12 cellular contexts compared by ENCODE assay signal in the genomic region with DNA sequence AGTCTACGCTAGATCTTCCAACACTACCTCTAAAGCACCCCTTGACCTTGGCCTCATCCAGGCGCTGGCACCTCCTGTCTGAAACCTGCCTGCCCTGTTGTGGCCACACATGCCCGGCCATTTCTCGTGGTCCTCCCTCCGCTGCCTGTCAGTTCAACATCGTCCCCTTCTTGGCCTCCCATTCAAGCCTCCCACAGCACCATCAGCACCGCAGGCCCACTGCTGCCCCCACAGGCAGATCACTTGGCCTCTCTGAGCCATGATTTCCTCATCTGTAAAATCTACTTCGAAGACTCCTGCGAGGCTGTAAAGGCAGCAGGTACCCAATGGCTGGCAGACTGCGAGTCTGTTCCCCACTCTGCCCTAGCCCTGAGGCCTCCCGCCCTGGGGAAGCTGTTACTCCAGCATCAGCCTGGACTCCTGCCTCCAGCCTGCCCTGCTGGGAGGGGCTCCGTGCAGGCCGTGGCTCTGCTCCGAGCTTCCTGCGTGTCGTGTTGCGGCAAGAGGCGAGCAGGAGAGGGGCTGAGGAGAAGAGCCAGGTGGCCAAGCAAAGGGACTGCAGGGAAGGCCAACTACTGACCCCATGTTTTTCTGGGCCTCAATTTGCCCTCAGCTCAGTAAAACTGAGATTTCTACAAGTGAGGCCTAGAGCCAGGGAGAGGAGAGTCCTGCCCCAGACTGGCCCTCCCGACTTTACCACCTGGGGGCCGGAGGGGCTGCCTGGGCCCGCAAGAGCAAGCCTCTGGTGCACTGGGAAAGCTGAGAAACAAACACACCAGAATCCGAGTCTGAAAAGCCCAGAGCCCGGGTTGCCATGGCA.
DNase-seq lines count a peak whose midpoint lies in the region; ATAC-seq, FAIRE-seq and TF ChIP-seq lines count a peak whose summit lies in the region.
"Had no signal": no experiment of that assay in that cellular context is flagged by ENCODE, and none has a peak within 500 bp of the region (broad histone marks: within the 10 kb centered on the region; RNA-seq: fewer than 3 reads in every experiment).

No MANE protein-coding gene starts in this region.

- H3K4me3 Mint-ChIP-seq in astrocyte (ENCODE audit: unreplicated experiment) = no peak overlapping the region
- H3K4me3 Mint-ChIP-seq: activated B cell treated with CpG ODN at 0.5 μM for 24 hours had no signal

- no peak overlapping the region for H2AFZ ChIP-seq in astrocyte (ENCODE audit: low read depth, low read length)

- no peaks in the 10 kb centered on the region for H3K79me2 ChIP-seq in astrocyte (ENCODE audit: insufficient read depth, low read length)

- no peak for FAIRE-seq in astrocyte (lab: Jason Lieb, UNC)
- FAIRE-seq: bronchial epithelial cell had no signal

- H3K4me2 ChIP-seq in astrocyte (ENCODE audit: low read length) = no peak overlapping the region

- H3K4me1 ChIP-seq in astrocyte (ENCODE audit: insufficient read depth, low read length) = peaks cover 19% of the 10 kb centered on the region

- peaks cover 33% of the 10 kb centered on the region for H3K36me3 Mint-ChIP-seq in astrocyte (ENCODE audit: low read depth, unreplicated experiment)

- H3K4me3 ChIP-seq in H7 (ENCODE audit: insufficient read depth, low read depth, low read length) (no peak overlapping the region), astrocyte (ENCODE audit: insufficient read depth, low read depth, low read length) (no peak overlapping the region)

- H3K9me3 Mint-ChIP-seq in astrocyte (ENCODE audit: unreplicated experiment) = peaks cover 3% of the 10 kb centered on the region

- peaks cover 10% of the 10 kb centered on the region for H3K27me3 Mint-ChIP-seq in astrocyte (ENCODE audit: low read depth, unreplicated experiment)
- H3K27me3 Mint-ChIP-seq: activated B cell treated with CpG ODN at 0.5 μM for 24 hours had no signal

- H3K27ac Mint-ChIP-seq in astrocyte (ENCODE audit: unreplicated experiment) = peak overlapping the region; percentile 58
- H3K27ac Mint-ChIP-seq: activated B cell treated with CpG ODN at 0.5 μM for 24 hours had no signal

- H4K20me1 ChIP-seq in astrocyte (ENCODE audit: insufficient read depth, low read length) = peaks cover 25% of the 10 kb centered on the region

- no peaks in the 10 kb centered on the region for H3K27me3 ChIP-seq in H7 (ENCODE audit: control insufficient read depth, insufficient read depth, low read length)
- no peaks in the 10 kb centered on the region for H3K27me3 ChIP-seq in astrocyte (ENCODE audit: insufficient read depth, low read length)

- H3K36me3 ChIP-seq in H7 (replicated peaks; ENCODE audit: control insufficient read depth, insufficient read depth, low read length) = no peaks in the 10 kb centered on the region; the same call in 1 of the 2 replicates
- no peaks in the 10 kb centered on the region for H3K36me3 ChIP-seq in astrocyte (ENCODE audit: insufficient read depth, low read length)

- H3K9ac ChIP-seq in astrocyte (ENCODE audit: low read length) = no peak overlapping the region

- peak; percentile 80 for DNase-seq in H7
- DNase-seq in astrocyte (ENCODE audit: low read depth) = no peak
- DNase-seq in iPS-NIHi11 (ENCODE audit: low spot score) = peak; percentile 66
- DNase-seq in substantia nigra (lab: John Stamatoyannopoulos, UW) = peak in 11 of 49 donors; percentile 32 to 69 (median 44)
- no peak for DNase-seq in T1000 (lab: John Stamatoyannopoulos, UW)
- no peak for DNase-seq in stimulated activated CD4-positive, alpha-beta T cell treated with anti-CD3 and anti-CD28 coated beads, Interleukin-2, amount 100 ng/mL, for 24 hours
- DNase-seq: activated B cell treated with CpG ODN at 0.5 μM for 24 hours, NCI-H146, NCI-H82, SHP77 treated with DMSO at 0.1 percent for 48 hours had no signal

- peaks cover 14% of the 10 kb centered on the region for H3K4me1 Mint-ChIP-seq in astrocyte (ENCODE audit: low read depth, unreplicated experiment)
- H3K4me1 Mint-ChIP-seq: activated B cell treated with CpG ODN at 0.5 μM for 24 hours had no signal

- no peak for TF ChIP-seq CTCF in astrocyte (IDR thresholded peaks at IDR 0.05; ENCODE audit: insufficient read depth, low read depth, low read length)

- no peaks in the 10 kb centered on the region for H3K9me3 ChIP-seq in astrocyte (ENCODE audit: insufficient read depth, low read depth, low read length)

- no peak for ATAC-seq in HG03354 (IDR thresholded peaks at IDR 0.05; ENCODE audit: poor library complexity, severe bottlenecking, unreplicated experiment)

- H3K27ac ChIP-seq in astrocyte (ENCODE audit: low read depth, low read length) = no peak overlapping the region
- peak overlapping the region; percentile 67 for H3K27ac ChIP-seq in substantia nigra (ENCODE audit: low read depth, low read length, poor library complexity, severe bottlenecking)

Comparison
In these comparisons a context has a peak if more than half of its experiments do, and no peak if none do; other contexts are left out.
1. DNase-seq: peak in H7 (single experiment) and iPS-NIHi11 (single experiment); none in astrocyte (single experiment), T1000 (single experiment) and stimulated activated CD4-positive, alpha-beta T cell treated with anti-CD3 and anti-CD28 coated beads, Interleukin-2, amount 100 ng/mL, for 24 hours (0 of 2).